In the genomic region with DNA sequence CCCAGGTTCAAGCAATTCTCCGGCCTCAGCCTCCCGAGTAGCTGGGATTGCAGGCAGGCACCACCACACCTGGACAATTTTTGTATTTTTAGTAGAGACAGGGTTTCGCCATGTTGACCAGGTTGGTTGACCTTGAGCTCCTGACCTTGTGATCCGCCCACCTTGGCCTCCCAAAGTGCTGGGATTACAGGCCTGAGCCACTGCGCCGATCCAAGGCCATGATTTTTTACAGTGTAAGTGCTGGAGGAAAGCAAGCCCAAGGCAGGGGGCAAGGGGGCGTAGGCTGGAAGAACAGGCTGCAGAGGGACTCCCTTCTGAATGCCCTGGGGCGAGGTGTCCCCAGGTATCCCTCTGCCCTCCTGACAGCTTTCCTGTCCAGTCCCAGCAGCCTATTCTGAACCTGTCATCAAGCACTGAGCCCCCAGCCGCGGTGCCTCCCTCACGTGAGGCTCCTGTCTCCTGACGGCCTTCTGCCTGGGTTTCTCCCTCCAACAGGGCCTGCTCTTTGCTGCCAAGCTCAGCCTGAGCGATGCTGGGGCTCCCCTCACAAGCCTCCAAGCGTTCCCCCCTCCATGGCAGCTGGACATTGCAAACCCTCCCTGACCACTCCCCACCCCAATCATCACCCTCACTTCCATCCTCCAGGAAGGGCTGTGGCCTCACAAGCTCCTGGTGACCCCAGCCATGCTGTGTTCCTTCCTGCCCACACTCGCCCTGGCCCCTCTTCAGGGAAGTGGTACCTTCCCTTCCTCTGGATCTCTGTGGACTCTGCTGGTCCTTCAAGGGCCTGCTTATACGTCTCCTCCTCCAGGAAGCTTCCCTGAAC, we compare ENCODE assay signal across 1 cellular context.
TF ChIP-seq lines count a peak whose summit lies in the region.

No MANE protein-coding gene starts in this region.

TF ChIP-seq in HepG2, 621 proteins besides CTCF, POLR2A, EP300 and RAD21 (continued from another document and continues in another):
- TF ChIP-seq, protein P1, sequence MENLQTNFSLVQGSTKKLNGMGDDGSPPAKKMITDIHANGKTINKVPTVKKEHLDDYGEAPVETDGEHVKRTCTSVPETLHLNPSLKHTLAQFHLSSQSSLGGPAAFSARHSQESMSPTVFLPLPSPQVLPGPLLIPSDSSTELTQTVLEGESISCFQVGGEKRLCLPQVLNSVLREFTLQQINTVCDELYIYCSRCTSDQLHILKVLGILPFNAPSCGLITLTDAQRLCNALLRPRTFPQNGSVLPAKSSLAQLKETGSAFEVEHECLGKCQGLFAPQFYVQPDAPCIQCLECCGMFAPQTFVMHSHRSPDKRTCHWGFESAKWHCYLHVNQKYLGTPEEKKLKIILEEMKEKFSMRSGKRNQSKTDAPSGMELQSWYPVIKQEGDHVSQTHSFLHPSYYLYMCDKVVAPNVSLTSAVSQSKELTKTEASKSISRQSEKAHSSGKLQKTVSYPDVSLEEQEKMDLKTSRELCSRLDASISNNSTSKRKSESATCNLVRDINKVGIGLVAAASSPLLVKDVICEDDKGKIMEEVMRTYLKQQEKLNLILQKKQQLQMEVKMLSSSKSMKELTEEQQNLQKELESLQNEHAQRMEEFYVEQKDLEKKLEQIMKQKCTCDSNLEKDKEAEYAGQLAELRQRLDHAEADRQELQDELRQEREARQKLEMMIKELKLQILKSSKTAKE (CRISPR knock-in tag; IDR thresholded peaks at IDR 0.05; ENCODE audit: borderline replicate concordance), result peak; percentile 21; the same call in 1 of the 2 replicates
- TF ChIP-seq, protein P2, sequence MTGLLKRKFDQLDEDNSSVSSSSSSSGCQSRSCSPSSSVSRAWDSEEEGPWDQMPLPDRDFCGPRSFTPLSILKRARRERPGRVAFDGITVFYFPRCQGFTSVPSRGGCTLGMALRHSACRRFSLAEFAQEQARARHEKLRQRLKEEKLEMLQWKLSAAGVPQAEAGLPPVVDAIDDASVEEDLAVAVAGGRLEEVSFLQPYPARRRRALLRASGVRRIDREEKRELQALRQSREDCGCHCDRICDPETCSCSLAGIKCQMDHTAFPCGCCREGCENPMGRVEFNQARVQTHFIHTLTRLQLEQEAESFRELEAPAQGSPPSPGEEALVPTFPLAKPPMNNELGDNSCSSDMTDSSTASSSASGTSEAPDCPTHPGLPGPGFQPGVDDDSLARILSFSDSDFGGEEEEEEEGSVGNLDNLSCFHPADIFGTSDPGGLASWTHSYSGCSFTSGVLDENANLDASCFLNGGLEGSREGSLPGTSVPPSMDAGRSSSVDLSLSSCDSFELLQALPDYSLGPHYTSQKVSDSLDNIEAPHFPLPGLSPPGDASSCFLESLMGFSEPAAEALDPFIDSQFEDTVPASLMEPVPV (CRISPR knock-in tag; IDR thresholded peaks at IDR 0.05), result no peak
- TF ChIP-seq ZSCAN20 (CRISPR knock-in tag; IDR thresholded peaks at IDR 0.05; ENCODE audit: borderline replicate concordance), result no peak
- TF ChIP-seq ZNF746 (CRISPR knock-in tag; IDR thresholded peaks at IDR 0.05), result no peak
- TF ChIP-seq, protein P3, sequence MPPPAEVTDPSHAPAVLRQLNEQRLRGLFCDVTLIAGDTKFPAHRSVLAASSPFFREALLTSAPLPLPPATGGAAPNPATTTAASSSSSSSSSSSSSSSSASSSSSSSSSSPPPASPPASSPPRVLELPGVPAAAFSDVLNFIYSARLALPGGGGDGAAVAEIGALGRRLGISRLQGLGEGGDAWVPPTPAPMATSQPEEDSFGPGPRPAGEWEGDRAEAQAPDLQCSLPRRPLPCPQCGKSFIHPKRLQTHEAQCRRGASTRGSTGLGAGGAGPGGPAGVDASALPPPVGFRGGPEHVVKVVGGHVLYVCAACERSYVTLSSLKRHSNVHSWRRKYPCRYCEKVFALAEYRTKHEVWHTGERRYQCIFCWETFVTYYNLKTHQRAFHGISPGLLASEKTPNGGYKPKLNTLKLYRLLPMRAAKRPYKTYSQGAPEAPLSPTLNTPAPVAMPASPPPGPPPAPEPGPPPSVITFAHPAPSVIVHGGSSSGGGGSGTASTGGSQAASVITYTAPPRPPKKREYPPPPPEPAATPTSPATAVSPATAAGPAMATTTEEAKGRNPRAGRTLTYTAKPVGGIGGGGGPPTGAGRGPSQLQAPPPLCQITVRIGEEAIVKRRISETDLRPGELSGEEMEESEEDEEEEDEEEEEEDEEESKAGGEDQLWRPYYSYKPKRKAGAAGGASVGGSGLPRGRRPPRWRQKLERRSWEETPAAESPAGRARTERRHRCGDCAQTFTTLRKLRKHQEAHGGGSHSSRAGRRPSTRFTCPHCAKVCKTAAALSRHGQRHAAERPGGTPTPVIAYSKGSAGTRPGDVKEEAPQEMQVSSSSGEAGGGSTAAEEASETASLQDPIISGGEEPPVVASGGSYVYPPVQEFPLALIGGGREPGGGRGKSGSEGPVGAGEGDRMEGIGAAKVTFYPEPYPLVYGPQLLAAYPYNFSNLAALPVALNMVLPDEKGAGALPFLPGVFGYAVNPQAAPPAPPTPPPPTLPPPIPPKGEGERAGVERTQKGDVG (CRISPR knock-in tag; IDR thresholded peaks at IDR 0.05; ENCODE audit: borderline replicate concordance), result peak; percentile 86
- peak; percentile 60; the same call in 1 of the 2 replicates for TF ChIP-seq RXRB (CRISPR knock-in tag; IDR thresholded peaks at IDR 0.05; ENCODE audit: borderline replicate concordance)
- TF ChIP-seq DMAP1 (CRISPR knock-in tag; IDR thresholded peaks at IDR 0.05), result no peak
- TF ChIP-seq MAZ (IDR thresholded peaks at IDR 0.05; ENCODE audit: borderline replicate concordance, low read depth, low read length), result no peak
- no peak for TF ChIP-seq MAZ (CRISPR knock-in tag; IDR thresholded peaks at IDR 0.05; ENCODE audit: low read depth)
- no peak for TF ChIP-seq ZNF350 (CRISPR knock-in tag; IDR thresholded peaks at IDR 0.05; ENCODE audit: borderline replicate concordance, low read depth)
- TF ChIP-seq ZMYM2 (CRISPR knock-in tag; IDR thresholded peaks at IDR 0.05), result peak; percentile 27; the same call in 1 of the 2 replicates
- TF ChIP-seq, protein P4, sequence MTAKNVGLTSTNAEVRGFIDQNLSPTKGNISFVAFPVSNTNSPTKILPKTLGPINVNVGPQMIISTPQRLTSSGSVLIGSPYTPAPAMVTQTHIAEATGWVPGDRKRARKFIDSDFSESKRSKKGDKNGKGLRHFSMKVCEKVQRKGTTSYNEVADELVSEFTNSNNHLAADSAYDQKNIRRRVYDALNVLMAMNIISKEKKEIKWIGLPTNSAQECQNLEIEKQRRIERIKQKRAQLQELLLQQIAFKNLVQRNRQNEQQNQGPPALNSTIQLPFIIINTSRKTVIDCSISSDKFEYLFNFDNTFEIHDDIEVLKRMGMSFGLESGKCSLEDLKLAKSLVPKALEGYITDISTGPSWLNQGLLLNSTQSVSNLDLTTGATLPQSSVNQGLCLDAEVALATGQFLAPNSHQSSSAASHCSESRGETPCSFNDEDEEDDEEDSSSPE (CRISPR knock-in tag; IDR thresholded peaks at IDR 0.05), result no peak
- TF ChIP-seq, protein P5, sequence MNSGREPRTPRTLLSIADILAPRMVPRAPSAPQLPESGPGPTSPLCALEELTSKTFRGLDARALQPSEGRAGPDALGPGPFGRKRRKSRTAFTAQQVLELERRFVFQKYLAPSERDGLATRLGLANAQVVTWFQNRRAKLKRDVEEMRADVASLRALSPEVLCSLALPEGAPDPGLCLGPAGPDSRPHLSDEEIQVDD (CRISPR knock-in tag; IDR thresholded peaks at IDR 0.05; ENCODE audit: borderline replicate concordance), result no peak
- TF ChIP-seq, protein P6, sequence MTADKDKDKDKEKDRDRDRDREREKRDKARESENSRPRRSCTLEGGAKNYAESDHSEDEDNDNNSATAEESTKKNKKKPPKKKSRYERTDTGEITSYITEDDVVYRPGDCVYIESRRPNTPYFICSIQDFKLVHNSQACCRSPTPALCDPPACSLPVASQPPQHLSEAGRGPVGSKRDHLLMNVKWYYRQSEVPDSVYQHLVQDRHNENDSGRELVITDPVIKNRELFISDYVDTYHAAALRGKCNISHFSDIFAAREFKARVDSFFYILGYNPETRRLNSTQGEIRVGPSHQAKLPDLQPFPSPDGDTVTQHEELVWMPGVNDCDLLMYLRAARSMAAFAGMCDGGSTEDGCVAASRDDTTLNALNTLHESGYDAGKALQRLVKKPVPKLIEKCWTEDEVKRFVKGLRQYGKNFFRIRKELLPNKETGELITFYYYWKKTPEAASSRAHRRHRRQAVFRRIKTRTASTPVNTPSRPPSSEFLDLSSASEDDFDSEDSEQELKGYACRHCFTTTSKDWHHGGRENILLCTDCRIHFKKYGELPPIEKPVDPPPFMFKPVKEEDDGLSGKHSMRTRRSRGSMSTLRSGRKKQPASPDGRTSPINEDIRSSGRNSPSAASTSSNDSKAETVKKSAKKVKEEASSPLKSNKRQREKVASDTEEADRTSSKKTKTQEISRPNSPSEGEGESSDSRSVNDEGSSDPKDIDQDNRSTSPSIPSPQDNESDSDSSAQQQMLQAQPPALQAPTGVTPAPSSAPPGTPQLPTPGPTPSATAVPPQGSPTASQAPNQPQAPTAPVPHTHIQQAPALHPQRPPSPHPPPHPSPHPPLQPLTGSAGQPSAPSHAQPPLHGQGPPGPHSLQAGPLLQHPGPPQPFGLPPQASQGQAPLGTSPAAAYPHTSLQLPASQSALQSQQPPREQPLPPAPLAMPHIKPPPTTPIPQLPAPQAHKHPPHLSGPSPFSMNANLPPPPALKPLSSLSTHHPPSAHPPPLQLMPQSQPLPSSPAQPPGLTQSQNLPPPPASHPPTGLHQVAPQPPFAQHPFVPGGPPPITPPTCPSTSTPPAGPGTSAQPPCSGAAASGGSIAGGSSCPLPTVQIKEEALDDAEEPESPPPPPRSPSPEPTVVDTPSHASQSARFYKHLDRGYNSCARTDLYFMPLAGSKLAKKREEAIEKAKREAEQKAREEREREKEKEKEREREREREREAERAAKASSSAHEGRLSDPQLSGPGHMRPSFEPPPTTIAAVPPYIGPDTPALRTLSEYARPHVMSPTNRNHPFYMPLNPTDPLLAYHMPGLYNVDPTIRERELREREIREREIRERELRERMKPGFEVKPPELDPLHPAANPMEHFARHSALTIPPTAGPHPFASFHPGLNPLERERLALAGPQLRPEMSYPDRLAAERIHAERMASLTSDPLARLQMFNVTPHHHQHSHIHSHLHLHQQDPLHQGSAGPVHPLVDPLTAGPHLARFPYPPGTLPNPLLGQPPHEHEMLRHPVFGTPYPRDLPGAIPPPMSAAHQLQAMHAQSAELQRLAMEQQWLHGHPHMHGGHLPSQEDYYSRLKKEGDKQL (CRISPR knock-in tag; IDR thresholded peaks at IDR 0.05; ENCODE audit: low read depth), result no peak
- no peak for TF ChIP-seq HNRNPK (IDR thresholded peaks at IDR 0.05; ENCODE audit: low read depth, low read length, poor library complexity, severe bottlenecking)
- TF ChIP-seq, protein P7, sequence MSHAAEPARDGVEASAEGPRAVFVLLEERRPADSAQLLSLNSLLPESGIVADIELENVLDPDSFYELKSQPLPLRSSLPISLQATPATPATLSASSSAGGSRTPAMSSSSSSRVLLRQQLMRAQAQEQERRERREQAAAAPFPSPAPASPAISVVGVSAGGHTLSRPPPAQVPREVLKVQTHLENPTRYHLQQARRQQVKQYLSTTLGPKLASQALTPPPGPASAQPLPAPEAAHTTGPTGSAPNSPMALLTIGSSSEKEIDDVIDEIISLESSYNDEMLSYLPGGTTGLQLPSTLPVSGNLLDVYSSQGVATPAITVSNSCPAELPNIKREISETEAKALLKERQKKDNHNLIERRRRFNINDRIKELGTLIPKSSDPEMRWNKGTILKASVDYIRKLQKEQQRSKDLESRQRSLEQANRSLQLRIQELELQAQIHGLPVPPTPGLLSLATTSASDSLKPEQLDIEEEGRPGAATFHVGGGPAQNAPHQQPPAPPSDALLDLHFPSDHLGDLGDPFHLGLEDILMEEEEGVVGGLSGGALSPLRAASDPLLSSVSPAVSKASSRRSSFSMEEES (CRISPR knock-in tag; IDR thresholded peaks at IDR 0.05), result no peak
- TF ChIP-seq KMT2B (CRISPR knock-in tag; IDR thresholded peaks at IDR 0.05), result no peak
- TF ChIP-seq ZNF333 (CRISPR knock-in tag; IDR thresholded peaks at IDR 0.05; ENCODE audit: borderline replicate concordance), result peak; percentile 85; the same call in 1 of the 2 replicates
- TF ChIP-seq ZNF496 (CRISPR knock-in tag; IDR thresholded peaks at IDR 0.05; ENCODE audit: insufficient replicate concordance), result no peak
- TF ChIP-seq, protein P8, sequence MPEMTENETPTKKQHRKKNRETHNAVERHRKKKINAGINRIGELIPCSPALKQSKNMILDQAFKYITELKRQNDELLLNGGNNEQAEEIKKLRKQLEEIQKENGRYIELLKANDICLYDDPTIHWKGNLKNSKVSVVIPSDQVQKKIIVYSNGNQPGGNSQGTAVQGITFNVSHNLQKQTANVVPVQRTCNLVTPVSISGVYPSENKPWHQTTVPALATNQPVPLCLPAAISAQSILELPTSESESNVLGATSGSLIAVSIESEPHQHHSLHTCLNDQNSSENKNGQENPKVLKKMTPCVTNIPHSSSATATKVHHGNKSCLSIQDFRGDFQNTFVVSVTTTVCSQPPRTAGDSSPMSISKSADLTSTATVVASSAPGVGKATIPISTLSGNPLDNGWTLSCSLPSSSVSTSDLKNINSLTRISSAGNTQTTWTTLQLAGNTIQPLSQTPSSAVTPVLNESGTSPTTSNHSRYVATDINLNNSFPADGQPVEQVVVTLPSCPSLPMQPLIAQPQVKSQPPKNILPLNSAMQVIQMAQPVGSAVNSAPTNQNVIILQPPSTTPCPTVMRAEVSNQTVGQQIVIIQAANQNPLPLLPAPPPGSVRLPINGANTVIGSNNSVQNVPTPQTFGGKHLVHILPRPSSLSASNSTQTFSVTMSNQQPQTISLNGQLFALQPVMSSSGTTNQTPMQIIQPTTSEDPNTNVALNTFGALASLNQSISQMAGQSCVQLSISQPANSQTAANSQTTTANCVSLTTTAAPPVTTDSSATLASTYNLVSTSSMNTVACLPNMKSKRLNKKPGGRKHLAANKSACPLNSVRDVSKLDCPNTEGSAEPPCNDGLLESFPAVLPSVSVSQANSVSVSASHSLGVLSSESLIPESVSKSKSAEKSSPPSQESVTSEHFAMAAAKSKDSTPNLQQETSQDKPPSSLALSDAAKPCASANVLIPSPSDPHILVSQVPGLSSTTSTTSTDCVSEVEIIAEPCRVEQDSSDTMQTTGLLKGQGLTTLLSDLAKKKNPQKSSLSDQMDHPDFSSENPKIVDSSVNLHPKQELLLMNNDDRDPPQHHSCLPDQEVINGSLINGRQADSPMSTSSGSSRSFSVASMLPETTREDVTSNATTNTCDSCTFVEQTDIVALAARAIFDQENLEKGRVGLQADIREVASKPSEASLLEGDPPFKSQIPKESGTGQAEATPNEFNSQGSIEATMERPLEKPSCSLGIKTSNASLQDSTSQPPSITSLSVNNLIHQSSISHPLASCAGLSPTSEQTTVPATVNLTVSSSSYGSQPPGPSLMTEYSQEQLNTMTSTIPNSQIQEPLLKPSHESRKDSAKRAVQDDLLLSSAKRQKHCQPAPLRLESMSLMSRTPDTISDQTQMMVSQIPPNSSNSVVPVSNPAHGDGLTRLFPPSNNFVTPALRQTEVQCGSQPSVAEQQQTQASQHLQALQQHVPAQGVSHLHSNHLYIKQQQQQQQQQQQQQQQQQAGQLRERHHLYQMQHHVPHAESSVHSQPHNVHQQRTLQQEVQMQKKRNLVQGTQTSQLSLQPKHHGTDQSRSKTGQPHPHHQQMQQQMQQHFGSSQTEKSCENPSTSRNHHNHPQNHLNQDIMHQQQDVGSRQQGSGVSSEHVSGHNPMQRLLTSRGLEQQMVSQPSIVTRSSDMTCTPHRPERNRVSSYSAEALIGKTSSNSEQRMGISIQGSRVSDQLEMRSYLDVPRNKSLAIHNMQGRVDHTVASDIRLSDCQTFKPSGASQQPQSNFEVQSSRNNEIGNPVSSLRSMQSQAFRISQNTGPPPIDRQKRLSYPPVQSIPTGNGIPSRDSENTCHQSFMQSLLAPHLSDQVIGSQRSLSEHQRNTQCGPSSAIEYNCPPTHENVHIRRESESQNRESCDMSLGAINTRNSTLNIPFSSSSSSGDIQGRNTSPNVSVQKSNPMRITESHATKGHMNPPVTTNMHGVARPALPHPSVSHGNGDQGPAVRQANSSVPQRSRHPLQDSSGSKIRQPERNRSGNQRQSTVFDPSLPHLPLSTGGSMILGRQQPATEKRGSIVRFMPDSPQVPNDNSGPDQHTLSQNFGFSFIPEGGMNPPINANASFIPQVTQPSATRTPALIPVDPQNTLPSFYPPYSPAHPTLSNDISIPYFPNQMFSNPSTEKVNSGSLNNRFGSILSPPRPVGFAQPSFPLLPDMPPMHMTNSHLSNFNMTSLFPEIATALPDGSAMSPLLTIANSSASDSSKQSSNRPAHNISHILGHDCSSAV (CRISPR knock-in tag; IDR thresholded peaks at IDR 0.05; ENCODE audit: borderline replicate concordance), result no peak
- TF ChIP-seq RXRA (CRISPR knock-in tag; IDR thresholded peaks at IDR 0.05), result peak; percentile 43; the same call in 1 of the 2 replicates
